8 cellular contexts compared by ENCODE assay signal in genomic region chr2:223837290-223838061, GRCh38. TPM values are rescaled to one million over a fixed set of nuclear protein-coding genes. Genes with fewer than 3 reads are reported as not detected.
DNase-seq lines count a peak whose midpoint lies in the region; ATAC-seq and TF ChIP-seq lines count a peak whose summit lies in the region.

Gene AP1S3, minus strand, starts transcription at chr2:223837582. Its CDS starts 132 bp downstream, at chr2:223837450.

- peaks cover 10% of the 10 kb centered on the region for H3K4me1 Mint-ChIP-seq in T-helper 17 cell

- H3K36me3 Mint-ChIP-seq in T-helper 17 cell (ENCODE audit: low read depth): no peaks in the 10 kb centered on the region

- no peaks in the 10 kb centered on the region for H4K20me1 ChIP-seq in hepatocyte (ENCODE audit: insufficient read depth, poor library complexity, severe bottlenecking)

- WGBS in hepatocyte (ENCODE audit: low lambda C conversion rate, missing lambda C conversion rate): under 1% methylated on average over 45 of the region's 82 CpGs
- WGBS in sigmoid colon, 2 donors: 1% methylated on average over 82 of the region's 82 CpGs

- no peaks in the 10 kb centered on the region for H3K27me3 Mint-ChIP-seq in T-helper 17 cell

- in situ Hi-C loops in GM13976 (cut with MboI; ENCODE audit: low sequenced_read_pairs, unreplicated experiment): no loop called here

- no peaks in the 10 kb centered on the region for H3K27me3 ChIP-seq in hepatocyte
- no peaks in the 10 kb centered on the region for H3K27me3 ChIP-seq in sigmoid colon

- H3K27ac ChIP-seq in hepatocyte (peak within 1 kb of the TSS; percentile 87), sigmoid colon (peak within 1 kb of the TSS in 3 of 4 donors; percentile 19 to 49 (median 35))

- H3K9me3 ChIP-seq in T-helper 17 cell (ENCODE audit: control insufficient read depth, low read length, poor library complexity, severe bottlenecking) (no peaks in the 10 kb centered on the region), hepatocyte (ENCODE audit: low read depth) (no peaks in the 10 kb centered on the region), sigmoid colon (no peaks in the 10 kb centered on the region)

- peaks cover 35% of the 10 kb centered on the region for H3K79me2 ChIP-seq in hepatocyte

- H3K9me2 ChIP-seq in hepatocyte (replicated peaks; ENCODE audit: insufficient read depth): no peaks in the 10 kb centered on the region

- TF ChIP-seq POLR2A in sigmoid colon (IDR thresholded peaks at IDR 0.05): no peak

- intact Hi-C loops in sigmoid colon (cut with DNase I): no loop called here

- H3K4me3 ChIP-seq in hepatocyte (peak within 1 kb of the TSS; percentile 56), sigmoid colon (peak within 1 kb of the TSS; percentile 36 to 66 (median 60))

- peak; percentile 66 for ATAC-seq in HG02623 (IDR thresholded peaks at IDR 0.05; ENCODE audit: unreplicated experiment)
- peak; percentile 88 for ATAC-seq in T-helper 17 cell

- TF ChIP-seq EP300 in sigmoid colon (IDR thresholded peaks at IDR 0.05): no peak

- DNase-seq in GM13976 (ENCODE audit: low spot score) (peak; percentile 90), NCI-H1092 treated with DMSO at 0.1 percent for 48 hours (lab: John Stamatoyannopoulos, UW) (peak; percentile 70), T-helper 17 cell (peak; percentile 69 to 74 (median 69)), amygdala (lab: John Stamatoyannopoulos, UW) (peak in 41 of 56 donors; percentile 2 to 63 (median 30)), hepatocyte (ENCODE audit: low spot score) (peak; percentile 90), sigmoid colon (peak; percentile 73), RKO (ENCODE audit: low spot score) (no peak)

- peak within 1 kb of the TSS; percentile 85 for H2AFZ ChIP-seq in hepatocyte

- peak within 1 kb of the TSS; percentile 93 for H3K27ac Mint-ChIP-seq in T-helper 17 cell

- H3K4me2 ChIP-seq in hepatocyte: peak within 1 kb of the TSS; percentile 84

- no peaks in the 10 kb centered on the region for H3K36me3 ChIP-seq in hepatocyte (replicated peaks; ENCODE audit: insufficient read depth, low read depth)
- H3K36me3 ChIP-seq in sigmoid colon: no peaks in the 10 kb centered on the region

- H3K4me1 ChIP-seq in hepatocyte (ENCODE audit: insufficient read depth): no peaks in the 10 kb centered on the region
- peaks cover 0 to 20% (median 14%) of the 10 kb centered on the region in 4 donors for H3K4me1 ChIP-seq in sigmoid colon

- TF ChIP-seq CTCF in GM13976 (IDR thresholded peaks at IDR 0.05; ENCODE audit: borderline replicate concordance, control extremely low read depth, extremely low read depth, insufficient read depth, missing control alignments): peak; percentile 28
- TF ChIP-seq CTCF in hepatocyte (IDR thresholded peaks at IDR 0.05; ENCODE audit: poor library complexity): peak; percentile 2
- no peak for TF ChIP-seq CTCF in sigmoid colon (IDR thresholded peaks at IDR 0.05)

- peak within 1 kb of the TSS; percentile 93 for H3K4me3 Mint-ChIP-seq in T-helper 17 cell

RNA-seq across cellular contexts. Expression of gene AP1S3, which starts in this region (rescaled TPM):
- total RNA-seq in T-helper 17 cell (1 to 10 TPM; 1.6 to 2.9 TPM), hepatocyte (27.2 and 30.7 TPM in 2 replicates), sigmoid colon (under 1 TPM in 2 of 4 donors, not detected in 2; 0.14 to 0.99 TPM)
- polyA plus RNA-seq in hepatocyte (16.5 and 20.5 TPM in 2 replicates), sigmoid colon (1 to 10 TPM; 3.0 to 7.2 (median 4.0) TPM)

Comparison
In these comparisons a context has a peak if more than half of its experiments do, and no peak if none do; other contexts are left out.
1. CTCF ChIP-seq: peak in GM13976 (single experiment) and hepatocyte (single experiment); none in sigmoid colon (0 of 4).